Comparison of ENCODE assay signal across 14 cellular contexts in genomic region chr20:53834749-53835148, GRCh38.
DNase-seq lines count a peak whose midpoint lies in the region; ATAC-seq lines count a peak whose summit lies in the region.
"Had no signal": no experiment of that assay in that cellular context is flagged by ENCODE, and none has a peak within 500 bp of the region (broad histone marks: within the 10 kb centered on the region; RNA-seq: fewer than 3 reads in every experiment).

No MANE protein-coding gene starts in this region.

- H3K4me1 Mint-ChIP-seq in activated naive CD4-positive, alpha-beta T cell treated with anti-CD3 and anti-CD28 coated beads, Interleukin-2, amount 10 ng/mL, durations not matched to agents 7 days and 5 days = peaks cover 82% of the 10 kb centered on the region
- peaks cover 28% of the 10 kb centered on the region for H3K4me1 Mint-ChIP-seq in T-helper 17 cell
- H3K4me1 Mint-ChIP-seq in effector memory CD8-positive, alpha-beta T cell (ENCODE audit: low read depth in 2 of 2) = peaks cover 27 to 47% of the 10 kb centered on the region in 2 donors
- H3K4me1 Mint-ChIP-seq in stimulated activated naive CD8-positive, alpha-beta T cell treated with anti-CD3 and anti-CD28 coated beads, Interleukin-15, amount 100 ng/mL, for 72 hours = peaks cover 90% of the 10 kb centered on the region

- CTCF ChIA-PET in activated naive CD4-positive, alpha-beta T cell treated with anti-CD3 and anti-CD28 coated beads, Interleukin-2, amount 10 ng/mL, durations not matched to agents 7 days and 5 days (lab: Charles Lee) = no interaction called here

- H3K4me1 ChIP-seq in SJCRH30 = peaks cover 11% of the 10 kb centered on the region

- H3K27me3 ChIP-seq in SJCRH30 = no peaks in the 10 kb centered on the region
- H3K27me3 ChIP-seq: pancreas, right lobe of liver had no signal

- H3K27ac ChIP-seq in SJCRH30 = no peak overlapping the region
- H3K27ac ChIP-seq: pancreas, right lobe of liver, VCaP had no signal

- DNase-seq in activated naive CD4-positive, alpha-beta T cell treated with anti-CD3 and anti-CD28 coated beads, Interleukin-2, amount 10 ng/mL, durations not matched to agents 7 days and 5 days = no peak
- no peak for DNase-seq in activated naive CD4-positive, alpha-beta T cell (lab: John Stamatoyannopoulos, UW)
- DNase-seq in T-helper 17 cell = no peak
- DNase-seq in effector memory CD8-positive, alpha-beta T cell = no peak
- no peak for DNase-seq in stimulated activated naive CD8-positive, alpha-beta T cell treated with anti-CD3 and anti-CD28 coated beads, Interleukin-15, amount 100 ng/mL, for 72 hours
- DNase-seq in hepatic stellate cell (ENCODE audit: low spot score) = no peak
- DNase-seq in SJCRH30 = no peak
- DNase-seq: Caco-2, NCI-H1694, pancreas had no signal

- no peak overlapping the region for H3K4me3 Mint-ChIP-seq in activated naive CD4-positive, alpha-beta T cell treated with anti-CD3 and anti-CD28 coated beads, Interleukin-2, amount 10 ng/mL, durations not matched to agents 7 days and 5 days
- H3K4me3 Mint-ChIP-seq in T-helper 17 cell = no peak overlapping the region
- H3K4me3 Mint-ChIP-seq in effector memory CD8-positive, alpha-beta T cell = peak overlapping the region; percentile 72 to 82
- peak overlapping the region; percentile 82 to 88 for H3K4me3 Mint-ChIP-seq in stimulated activated naive CD8-positive, alpha-beta T cell treated with anti-CD3 and anti-CD28 coated beads, Interleukin-15, amount 100 ng/mL, for 72 hours

- H3K9me3 ChIP-seq in T-helper 17 cell (ENCODE audit: control insufficient read depth, low read length, poor library complexity, severe bottlenecking) (no peaks in the 10 kb centered on the region), SJCRH30 (replicated peaks) (no peaks in the 10 kb centered on the region)
- H3K9me3 ChIP-seq: HAP-1, pancreas, right lobe of liver had no signal

- no peaks in the 10 kb centered on the region for H3K36me3 ChIP-seq in SJCRH30
- H3K36me3 ChIP-seq: HAP-1, pancreas, right lobe of liver had no signal

- no peak overlapping the region for H3K4me3 ChIP-seq in SJCRH30
- H3K4me3 ChIP-seq: HAP-1, pancreas, right lobe of liver had no signal

- ATAC-seq in T-helper 17 cell (no peak), HG02759 (IDR thresholded peaks at IDR 0.05; ENCODE audit: unreplicated experiment) (no peak)
- no peak for ATAC-seq in effector memory CD8-positive, alpha-beta T cell (replicated peaks)
- ATAC-seq in stimulated activated naive CD8-positive, alpha-beta T cell treated with anti-CD3 and anti-CD28 coated beads, Interleukin-15, amount 100 ng/mL, for 72 hours = no peak

- H3K27me3 Mint-ChIP-seq in activated naive CD4-positive, alpha-beta T cell treated with anti-CD3 and anti-CD28 coated beads, Interleukin-2, amount 10 ng/mL, durations not matched to agents 7 days and 5 days = no peaks in the 10 kb centered on the region
- H3K27me3 Mint-ChIP-seq in T-helper 17 cell = no peaks in the 10 kb centered on the region
- no peaks in the 10 kb centered on the region for H3K27me3 Mint-ChIP-seq in effector memory CD8-positive, alpha-beta T cell
- H3K27me3 Mint-ChIP-seq in stimulated activated naive CD8-positive, alpha-beta T cell treated with anti-CD3 and anti-CD28 coated beads, Interleukin-15, amount 100 ng/mL, for 72 hours = no peaks in the 10 kb centered on the region

- H3K27ac Mint-ChIP-seq in activated naive CD4-positive, alpha-beta T cell treated with anti-CD3 and anti-CD28 coated beads, Interleukin-2, amount 10 ng/mL, durations not matched to agents 7 days and 5 days = peak overlapping the region; percentile 92
- H3K27ac Mint-ChIP-seq in T-helper 17 cell = peak overlapping the region; percentile 95
- peak overlapping the region; percentile 93 to 94 for H3K27ac Mint-ChIP-seq in effector memory CD8-positive, alpha-beta T cell
- peak overlapping the region; percentile 93 to 97 for H3K27ac Mint-ChIP-seq in stimulated activated naive CD8-positive, alpha-beta T cell treated with anti-CD3 and anti-CD28 coated beads, Interleukin-15, amount 100 ng/mL, for 72 hours

- H3K36me3 Mint-ChIP-seq in activated naive CD4-positive, alpha-beta T cell treated with anti-CD3 and anti-CD28 coated beads, Interleukin-2, amount 10 ng/mL, durations not matched to agents 7 days and 5 days = peaks cover 23% of the 10 kb centered on the region
- peaks cover 2% of the 10 kb centered on the region for H3K36me3 Mint-ChIP-seq in T-helper 17 cell (ENCODE audit: low read depth)
- H3K36me3 Mint-ChIP-seq in effector memory CD8-positive, alpha-beta T cell (ENCODE audit: insufficient read depth) = peaks cover 21% of the 10 kb centered on the region

- peaks cover 27% of the 10 kb centered on the region for H3K9me3 Mint-ChIP-seq in activated naive CD4-positive, alpha-beta T cell treated with anti-CD3 and anti-CD28 coated beads, Interleukin-2, amount 10 ng/mL, durations not matched to agents 7 days and 5 days
- H3K9me3 Mint-ChIP-seq in effector memory CD8-positive, alpha-beta T cell = peaks cover 0 to 7% of the 10 kb centered on the region in 2 donors
- peaks cover 9 to 20% of the 10 kb centered on the region in 2 donors for H3K9me3 Mint-ChIP-seq in stimulated activated naive CD8-positive, alpha-beta T cell treated with anti-CD3 and anti-CD28 coated beads, Interleukin-15, amount 100 ng/mL, for 72 hours

Comparison
In these comparisons a context has a peak if more than half of its experiments do, and no peak if none do; other contexts are left out.
1. H3K4me3 Mint-ChIP-seq: peak in effector memory CD8-positive, alpha-beta T cell (2 of 2) and stimulated activated naive CD8-positive, alpha-beta T cell treated with anti-CD3 and anti-CD28 coated beads, Interleukin-15, amount 100 ng/mL, for 72 hours (2 of 2); none in activated naive CD4-positive, alpha-beta T cell treated with anti-CD3 and anti-CD28 coated beads, Interleukin-2, amount 10 ng/mL, durations not matched to agents 7 days and 5 days (single experiment) and T-helper 17 cell (single experiment).
2. Peak in every context shown above with its lines, with median percentiles within 50 percentile points of each other: H3K27ac Mint-ChIP-seq.